8 cellular contexts compared by ENCODE assay signal in the genomic region with DNA sequence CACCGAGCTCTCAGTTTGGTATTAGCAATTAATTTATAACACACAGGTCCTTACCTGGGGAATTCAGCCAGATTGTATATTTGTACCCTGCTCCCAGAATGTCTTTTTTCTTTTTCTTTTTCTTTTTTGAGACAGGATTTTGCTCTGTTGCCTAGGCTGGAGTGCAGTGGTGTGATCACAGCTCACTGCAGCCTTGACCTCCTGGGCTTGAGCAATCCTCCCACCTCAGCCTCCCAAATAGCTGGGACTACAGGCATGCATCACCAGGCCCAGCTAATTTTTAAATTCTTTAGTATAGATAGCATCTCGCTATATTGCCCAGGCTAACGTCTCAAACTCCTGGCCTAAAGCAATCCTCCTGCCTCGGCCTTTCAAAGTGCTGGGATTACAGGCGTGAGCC. TPM values are rescaled to one million over a fixed set of nuclear protein-coding genes. Genes with fewer than 3 reads are reported as not detected.
"Had no signal": no experiment of that assay in that cellular context is flagged by ENCODE, and none has a peak within 500 bp of the region (broad histone marks: within the 10 kb centered on the region; RNA-seq: fewer than 3 reads in every experiment).

No MANE protein-coding gene starts in this region.

RNA-seq across cellular contexts. Expression of a gene that starts 14.5 kb away (rescaled TPM):
- total RNA-seq: temporal lobe, testis, thoracic aorta, thyroid gland, tibial nerve, ureter, urinary bladder, uterus had no signal
